In the genomic region with DNA sequence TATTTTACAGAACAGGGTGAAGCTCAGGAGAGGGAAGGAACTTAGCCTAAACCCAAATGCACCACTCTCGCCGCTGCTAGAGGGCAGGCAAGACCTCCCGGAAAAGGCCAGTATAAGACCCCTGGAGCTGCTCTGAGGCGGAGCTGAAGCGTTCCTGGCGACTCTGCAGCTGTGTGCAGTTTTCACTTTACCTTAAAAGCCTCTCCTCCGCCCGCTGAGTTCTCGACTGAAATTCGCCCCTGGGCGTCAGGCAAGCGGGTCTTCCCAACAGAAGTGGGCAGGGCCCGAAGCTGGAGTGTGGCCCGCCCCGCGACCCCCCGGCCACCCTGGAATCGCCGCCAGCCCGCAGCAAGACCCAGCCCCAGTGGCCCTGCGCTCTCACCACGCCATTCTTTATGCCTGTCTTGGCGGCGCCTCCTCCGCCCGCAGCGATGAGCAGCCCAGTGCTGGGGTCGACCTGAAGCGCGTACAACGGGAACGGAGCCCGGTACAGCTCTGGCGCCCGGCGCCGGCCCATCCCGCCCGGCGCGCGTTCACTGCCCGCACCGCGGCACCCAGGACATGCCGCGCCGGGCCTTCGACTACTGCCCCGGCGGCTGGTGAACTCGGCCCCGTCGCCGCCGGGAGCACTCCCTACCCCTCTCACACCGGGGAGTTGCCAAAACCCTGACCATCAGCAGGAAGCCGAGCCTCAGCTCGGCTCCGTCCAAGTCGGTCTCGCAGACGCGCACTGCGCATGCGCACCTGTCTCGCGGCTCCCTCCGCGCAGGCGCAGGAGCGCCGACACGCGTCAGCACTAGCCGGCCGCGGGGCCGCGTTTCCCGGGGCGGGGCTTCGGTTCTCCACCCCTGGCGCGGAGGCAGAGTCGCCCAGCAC, we compare ENCODE assay signal across 8 cellular contexts. TPM values are rescaled to one million over a fixed set of nuclear protein-coding genes. Genes with fewer than 3 reads are reported as not detected.
DNase-seq lines count a peak whose midpoint lies in the region; ATAC-seq and TF ChIP-seq lines count a peak whose summit lies in the region.

A gene with protein sequence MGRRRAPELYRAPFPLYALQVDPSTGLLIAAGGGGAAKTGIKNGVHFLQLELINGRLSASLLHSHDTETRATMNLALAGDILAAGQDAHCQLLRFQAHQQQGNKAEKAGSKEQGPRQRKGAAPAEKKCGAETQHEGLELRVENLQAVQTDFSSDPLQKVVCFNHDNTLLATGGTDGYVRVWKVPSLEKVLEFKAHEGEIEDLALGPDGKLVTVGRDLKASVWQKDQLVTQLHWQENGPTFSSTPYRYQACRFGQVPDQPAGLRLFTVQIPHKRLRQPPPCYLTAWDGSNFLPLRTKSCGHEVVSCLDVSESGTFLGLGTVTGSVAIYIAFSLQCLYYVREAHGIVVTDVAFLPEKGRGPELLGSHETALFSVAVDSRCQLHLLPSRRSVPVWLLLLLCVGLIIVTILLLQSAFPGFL (minus strand): TSS at position 732 of the 876 bp plus-strand sequence. CDS start 215 bp downstream, at position 517.

- peak within 1 kb of the TSS; percentile 73 for H3K9ac ChIP-seq in KMS-11

- H4K20me1 ChIP-seq in KMS-11 (ENCODE audit: insufficient read depth): no peaks in the 10 kb centered on the region

- peak within 1 kb of the TSS; percentile 45 for H3K27ac ChIP-seq in KMS-11
- peak within 1 kb of the TSS; percentile 86 to 90 (median 87) for H3K27ac ChIP-seq in Peyer's patch
- H3K27ac ChIP-seq in esophagus muscularis mucosa (replicated peaks in 1 of 4): peak within 1 kb of the TSS; percentile 87 to 93 (median 90)

- DNase-seq in DMS53 treated with DMSO at 0.1 percent for 48 hours (lab: John Stamatoyannopoulos, UW; ENCODE audit: unreplicated experiment) (peak; percentile 78), Peyer's patch (peak; percentile 93 to 99 (median 99)), esophagus muscularis mucosa (ENCODE audit: extremely low spot score) (peak; percentile 98), myocyte (ENCODE audit: low read depth) (peak; percentile 96)
- DNase-seq in activated T-cell treated with anti-CD3 and anti-CD28 coated beads, Interleukin-2, amount 50 U/mL, for 48 hours: peak; percentile 99
- peak; percentile 95 to 98 for DNase-seq in stimulated activated CD8-positive, alpha-beta memory T cell treated with anti-CD3 and anti-CD28 coated beads, Interleukin-7, amount 100 ng/mL, for 48 hours (ENCODE audit: extremely low read depth in 1 of 2, low read depth in 1 of 2)

- H3K36me3 ChIP-seq in KMS-11 (ENCODE audit: insufficient read depth) (no peaks in the 10 kb centered on the region), Peyer's patch (peaks cover 0 to 26% (median 0%) of the 10 kb centered on the region in 3 donors), esophagus muscularis mucosa (peaks cover 24 to 37% (median 34%) of the 10 kb centered on the region in 4 donors)

- H3K9me3 ChIP-seq in Peyer's patch: no peaks in the 10 kb centered on the region
- H3K9me3 ChIP-seq in esophagus muscularis mucosa: no peaks in the 10 kb centered on the region

- intact Hi-C loops in esophagus muscularis mucosa (cut with DNase I): loop anchor here (2.0 kb wide), 1 partner anchor 81 kb away; no protein-coding TSS in a partner anchor

- H2AFZ ChIP-seq in KMS-11 (ENCODE audit: low read depth): peak within 1 kb of the TSS; percentile 69

- no peak for TF ChIP-seq EP300 in esophagus muscularis mucosa (IDR thresholded peaks at IDR 0.05)

- H3K27me3 ChIP-seq in KMS-11 (ENCODE audit: insufficient read depth, low read depth) (no peaks in the 10 kb centered on the region), Peyer's patch (no peaks in the 10 kb centered on the region), esophagus muscularis mucosa (no peaks in the 10 kb centered on the region)

- peaks cover 15% of the 10 kb centered on the region for H3K79me2 ChIP-seq in KMS-11 (ENCODE audit: insufficient read depth, low read depth)

- TF ChIP-seq POLR2A in Peyer's patch (IDR thresholded peaks at IDR 0.05) (peak; percentile 84 to 90), esophagus muscularis mucosa (IDR thresholded peaks at IDR 0.05; ENCODE audit: low read depth) (peak; percentile 90)

- peak within 1 kb of the TSS; percentile 58 for H3K4me3 ChIP-seq in KMS-11 (IDR thresholded peaks at IDR 0.05; ENCODE audit: insufficient read depth, low read depth, low read length)
- H3K4me3 ChIP-seq in Peyer's patch: peak within 1 kb of the TSS; percentile 81 to 97 (median 90)
- H3K4me3 ChIP-seq in esophagus muscularis mucosa: peak within 1 kb of the TSS; percentile 80 to 93 (median 88)

- peak; percentile 80 for ATAC-seq in GM21723 (IDR thresholded peaks at IDR 0.05; ENCODE audit: unreplicated experiment)

- TF ChIP-seq CTCF in KMS-11 (conservative IDR thresholded peaks at IDR 0.05; ENCODE audit: low read depth, low read length): no peak
- peak in 1 of 6 experiments; percentile 3 for TF ChIP-seq CTCF in Peyer's patch (IDR thresholded peaks at IDR 0.05)
- peak in 1 of 3 experiments; percentile 15 for TF ChIP-seq CTCF in esophagus muscularis mucosa (IDR thresholded peaks at IDR 0.05)

- WGBS in esophagus muscularis mucosa: under 1% methylated on average over 12 of the region's 86 CpGs

- H3K4me1 ChIP-seq in KMS-11 (ENCODE audit: low read depth, poor library complexity, severe bottlenecking): peaks cover 9% of the 10 kb centered on the region
- H3K4me1 ChIP-seq in Peyer's patch: peaks cover 0 to 13% (median 7%) of the 10 kb centered on the region in 4 donors
- H3K4me1 ChIP-seq in esophagus muscularis mucosa: peaks cover 9 to 23% (median 18%) of the 10 kb centered on the region in 4 donors

- peak within 1 kb of the TSS; percentile 99 for H3K4me2 ChIP-seq in KMS-11

RNA-seq across cellular contexts. Expression of the gene that starts here (rescaled TPM):
- 100 to 1,000 TPM in 1 of 4 donors, 10 to 100 TPM in 3; 66.5 to 106 (median 69.4) TPM for total RNA-seq in Peyer's patch
- total RNA-seq in esophagus muscularis mucosa: 10 to 100 TPM; 39.9 to 64.7 (median 48.3) TPM
- 80.0 and 90.0 TPM in 2 replicates for total RNA-seq in myocyte
- polyA plus RNA-seq in myocyte (2012): 55.1 TPM

Comparison
In these comparisons a context has a peak if more than half of its experiments do, and no peak if none do; other contexts are left out.
1. Peak in every context shown above with its lines: DNase-seq, ATAC-seq, H3K4me3 ChIP-seq and H3K27ac ChIP-seq.